In genomic region chr1:55231745-55232144, GRCh38 we compare ENCODE assay signal across 25 cellular contexts.
"Had no signal": no experiment of that assay in that cellular context is flagged by ENCODE, and none has a peak within 500 bp of the region (broad histone marks: within the 10 kb centered on the region; RNA-seq: fewer than 3 reads in every experiment).

No MANE protein-coding gene starts in this region.

- ATAC-seq: activated CD4-positive, CD25-positive, alpha-beta regulatory T cell treated with anti-CD3 and anti-CD28 coated beads, Interleukin-2, amount 50 U/mL, for 24 hours; activated CD8-positive, alpha-beta T cell treated with anti-CD3 and anti-CD28 coated beads for 36 hours; activated T-cell treated with anti-CD3 and anti-CD28 coated beads, Interleukin-2, amount 50 U/mL, for 72 hours; Panc1 had no signal

- H3K4me2 ChIP-seq: SK-N-SH had no signal

- H3K4me3 ChIP-seq: cardiac muscle cell, SJCRH30 had no signal

- H3K27ac ChIP-seq: brain microvascular endothelial cell, cardiac muscle cell, RWPE1, SJCRH30 had no signal

- H3K4me1 ChIP-seq: SJCRH30 had no signal

- H3K36me3 ChIP-seq: brain microvascular endothelial cell, cardiac muscle cell, SJCRH30 had no signal

- DNase-seq: activated CD4-positive, alpha-beta T cell treated with anti-CD3 and anti-CD28 coated beads for 4 hours; activated CD8-positive, alpha-beta memory T cell treated with anti-CD3 and anti-CD28 coated beads, Interleukin-2, amount 50 U/mL, for 4 hours; activated CD8-positive, alpha-beta T cell treated with anti-CD3 and anti-CD28 coated beads for 36 hours; activated gamma-delta T cell treated with Interleukin-2 at 50 U/mL for 16 hours; activated naive CD4-positive, alpha-beta T cell treated with anti-CD3 and anti-CD28 coated beads, Interleukin-2, amount 10 ng/mL, durations not matched to agents 7 days and 5 days; activated naive CD8-positive, alpha-beta T cell treated with anti-CD3 and anti-CD28 coated beads for 36 hours; activated T-cell treated with anti-CD3 and anti-CD28 coated beads, Interleukin-2, amount 50 U/mL, for 72 hours; brain microvascular endothelial cell; KG1; NCI-H1105; NCI-H1436; NCI-H1694 treated with DMSO at 0.1 percent for 48 hours; NCI-H2081; NCI-H510A treated with DMSO at 0.1 percent for 48 hours; NCI-H69; NK-92 treated with Interleukin-12 subunit alpha and Interleukin-12 subunit beta, amount 100 ng/mL, for 24 hours; OCI-M1; Right ventricle myocardium superior; SJCRH30; SK-N-SH; T-helper 1 cell had no signal

- H3K9ac ChIP-seq: SK-N-SH had no signal

- H3K27me3 ChIP-seq: brain microvascular endothelial cell, cardiac muscle cell had no signal
